10 cellular contexts compared by ENCODE assay signal in genomic region chr9:81613002-81613750, GRCh38.
A peak's percentile ranks its signal among the peaks of the same experiment; 100 is the strongest.
DNase-seq lines count a peak whose midpoint lies in the region; ATAC-seq, FAIRE-seq and TF ChIP-seq lines count a peak whose summit lies in the region.
"Had no signal": no experiment of that assay in that cellular context is flagged by ENCODE, and none has a peak within 500 bp of the region (broad histone marks: within the 10 kb centered on the region; RNA-seq: fewer than 3 reads in every experiment).

No MANE protein-coding gene starts in this region.

- H3F3A ChIP-seq in MM.1S (ENCODE audit: insufficient read depth, low read length): no peaks in the 10 kb centered on the region

- DNase-seq in AG09309 (ENCODE audit: low read depth): peak; percentile 46
- peak in 2 of 7 donors; percentile 23 to 63 for DNase-seq in adrenal gland
- DNase-seq in frontal cortex (ENCODE audit: low spot score in 2 of 2): peak; percentile 29 to 43
- no peak for DNase-seq in omental fat pad (ENCODE audit: low spot score)
- no peak for DNase-seq in MM.1S
- no peak for DNase-seq in central memory CD4-positive, alpha-beta T cell
- DNase-seq in H7: no peak

- peaks cover 0 to 7% of the 10 kb centered on the region in 2 donors for H3K4me1 ChIP-seq in adrenal gland (replicated peaks in 1 of 2)
- H3K4me1 ChIP-seq in MM.1S (ENCODE audit: low read length): no peaks in the 10 kb centered on the region

- TF ChIP-seq CTCF in AG09309 (IDR thresholded peaks at IDR 0.05; ENCODE audit: control insufficient read depth, insufficient read depth, low read depth, low read length, missing control alignments): no peak
- no peak for TF ChIP-seq CTCF in adrenal gland (IDR thresholded peaks at IDR 0.05)
- TF ChIP-seq CTCF in omental fat pad (IDR thresholded peaks at IDR 0.05): no peak
- TF ChIP-seq CTCF in MM.1S (IDR thresholded peaks at IDR 0.05; ENCODE audit: low read length): no peak

- H3K79me2 ChIP-seq in MM.1S (ENCODE audit: low read length): no peaks in the 10 kb centered on the region

- H3K9ac ChIP-seq in MM.1S (ENCODE audit: low read length): no peak overlapping the region
- H3K9ac ChIP-seq: BLaER1 had no signal

- intact Hi-C loops in adrenal gland (cut with DNase I): no loop called here

- H3K9me2 ChIP-seq in MM.1S (replicated peaks; ENCODE audit: insufficient read depth, low read length): no peaks in the 10 kb centered on the region

- H3K27ac ChIP-seq in adrenal gland (peak overlapping the region in 3 of 5 donors; percentile 2 to 82 (median 66)), MM.1S (ENCODE audit: low read length) (no peak overlapping the region)
- H3K27ac ChIP-seq: BLaER1, neutrophil had no signal

- no peak for TF ChIP-seq POLR2A in adrenal gland (IDR thresholded peaks at IDR 0.05)

- H3K27me3 ChIP-seq in adrenal gland (no peaks in the 10 kb centered on the region), MM.1S (replicated peaks; ENCODE audit: insufficient read depth, low read length) (no peaks in the 10 kb centered on the region), H7 (ENCODE audit: control insufficient read depth, insufficient read depth, low read length) (no peaks in the 10 kb centered on the region)
- H3K27me3 ChIP-seq: BLaER1, neutrophil had no signal

- WGBS in adrenal gland, 4 donors: 67 to 74% (median 70%) methylated on average over 21 of the region's 21 CpGs

- H4K20me1 ChIP-seq in MM.1S (ENCODE audit: insufficient read depth, low read length): no peaks in the 10 kb centered on the region
- H4K20me1 ChIP-seq: BLaER1 had no signal

- H3K4me2 ChIP-seq in MM.1S (ENCODE audit: low read depth, low read length): no peak overlapping the region
- H3K4me2 ChIP-seq: BLaER1 had no signal

- no peak overlapping the region for H2AFZ ChIP-seq in MM.1S (ENCODE audit: low read length)

- ATAC-seq in omental fat pad (ENCODE audit: low FRiP score) (peak; percentile 62), GM18498 (IDR thresholded peaks at IDR 0.05; ENCODE audit: unreplicated experiment) (no peak)

- H3K4me3 ChIP-seq in AG09309 (ENCODE audit: control insufficient read depth, low read depth, low read length) (no peak overlapping the region), adrenal gland (no peak overlapping the region), MM.1S (ENCODE audit: low read length) (no peak overlapping the region), H7 (ENCODE audit: insufficient read depth, low read depth, low read length) (no peak overlapping the region)
- H3K4me3 ChIP-seq: BLaER1 had no signal

- no peaks in the 10 kb centered on the region for H3K9me3 ChIP-seq in adrenal gland (replicated peaks in 1 of 3)
- no peaks in the 10 kb centered on the region for H3K9me3 ChIP-seq in MM.1S (replicated peaks; ENCODE audit: insufficient read depth, low read length)
- H3K9me3 ChIP-seq: neutrophil had no signal

- FAIRE-seq in frontal cortex (lab: Jason Lieb, UNC): no peak

- peaks cover 0 to 23% of the 10 kb centered on the region in 2 donors for H3K36me3 ChIP-seq in adrenal gland (replicated peaks in 1 of 2)
- no peaks in the 10 kb centered on the region for H3K36me3 ChIP-seq in MM.1S (replicated peaks; ENCODE audit: insufficient read depth, low read length)
- H3K36me3 ChIP-seq in H7 (replicated peaks; ENCODE audit: control insufficient read depth, insufficient read depth, low read length): peaks cover 30% of the 10 kb centered on the region

Comparison
In these comparisons a context has a peak if more than half of its experiments do, and no peak if none do; other contexts are left out.
1. DNase-seq: peak in AG09309 (single experiment) and frontal cortex (2 of 2); none in omental fat pad (single experiment), MM.1S (single experiment), central memory CD4-positive, alpha-beta T cell (single experiment) and H7 (single experiment).